In the genomic region with DNA sequence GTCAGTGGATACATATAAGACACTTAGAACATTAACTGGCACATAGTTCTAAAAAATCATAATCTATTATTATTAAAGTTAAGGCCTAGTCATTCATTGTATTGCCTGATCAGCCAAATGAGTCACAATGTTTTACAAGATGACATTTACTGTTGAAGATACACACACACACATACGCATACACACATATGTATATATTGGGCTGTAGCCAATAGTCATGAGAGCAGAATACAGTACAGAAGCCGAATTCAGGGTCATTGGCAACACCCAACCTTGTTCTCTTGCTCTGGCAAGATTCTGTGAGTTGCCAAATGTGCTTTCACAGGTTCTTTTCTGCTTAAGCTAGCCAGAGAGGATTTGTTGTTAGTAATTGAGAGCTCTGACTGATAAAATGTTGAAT, we compare ENCODE assay signal across 19 cellular contexts.
DNase-seq lines count a peak whose midpoint lies in the region; ATAC-seq, FAIRE-seq and TF ChIP-seq lines count a peak whose summit lies in the region.
"Had no signal": no experiment of that assay in that cellular context is flagged by ENCODE, and none has a peak within 500 bp of the region (broad histone marks: within the 10 kb centered on the region; RNA-seq: fewer than 3 reads in every experiment).

No MANE protein-coding gene starts in this region.

- H3K4me3 ChIP-seq in PC-3 (ENCODE audit: low read length) (no peak overlapping the region), fibroblast of villous mesenchyme (ENCODE audit: low read depth, low read length) (no peak overlapping the region)
- H3K4me3 ChIP-seq: HAP-1 had no signal

- H3K9me3 ChIP-seq in PC-3 (ENCODE audit: low read length): no peaks in the 10 kb centered on the region
- H3K9me3 ChIP-seq: BE2C, HAP-1 had no signal

- H2AFZ ChIP-seq in PC-3 (ENCODE audit: low read length): no peak overlapping the region

- H3F3A ChIP-seq in PC-3 (ENCODE audit: low read length, unreplicated experiment): no peaks in the 10 kb centered on the region

- ATAC-seq in PC-3: peak; percentile 68
- ATAC-seq: HepG2 had no signal

- H3K79me2 ChIP-seq in PC-3 (ENCODE audit: low read length): no peaks in the 10 kb centered on the region

- no peak for DNase-seq in GM12892 (ENCODE audit: insufficient read length)
- DNase-seq in PC-3: peak; percentile 72
- DNase-seq in fibroblast of villous mesenchyme (ENCODE audit: low read depth): peak; percentile 1
- DNase-seq in NCI-H2107 (lab: John Stamatoyannopoulos, UW): no peak
- DNase-seq in activated CD4-positive, CD25-positive, alpha-beta regulatory T cell (lab: John Stamatoyannopoulos, UW): no peak
- DNase-seq in HK-2 (ENCODE audit: unreplicated experiment): no peak
- DNase-seq: ACHN; BE2C; C1 segment of cervical spinal cord; CD4-positive, CD25-positive, alpha-beta regulatory T cell; CD8-positive, alpha-beta memory T cell; COR-L47; DMS 273 treated with DMSO at 0.1 percent for 48 hours; KBM-7 had no signal

- TF ChIP-seq POLR2A in GM12892 (IDR thresholded peaks at IDR 0.05; ENCODE audit: low read depth, low read length): no peak

- TF ChIP-seq CTCF in PC-3 (conservative IDR thresholded peaks at IDR 0.05; ENCODE audit: low read depth, low read length): no peak
- no peak for TF ChIP-seq CTCF in fibroblast of villous mesenchyme (IDR thresholded peaks at IDR 0.05; ENCODE audit: insufficient read depth, low read depth, low read length)

- H3K36me3 ChIP-seq in PC-3 (ENCODE audit: low read depth, low read length): no peaks in the 10 kb centered on the region
- H3K36me3 ChIP-seq: BE2C, HAP-1 had no signal

- no TSS peak for BruUV-seq in PC-3 (replicated peaks; lab: Mats Ljungman, UMichigan)

- H4K20me1 ChIP-seq in PC-3 (ENCODE audit: low read length): no peaks in the 10 kb centered on the region

- H3K4me2 ChIP-seq in PC-3 (ENCODE audit: low read length): peak overlapping the region; percentile 37; the same call in 1 of the 2 replicates

- H3K27me3 ChIP-seq in PC-3 (ENCODE audit: low read length): no peaks in the 10 kb centered on the region
- H3K27me3 ChIP-seq: BE2C had no signal

- peak; percentile 51 for FAIRE-seq in GM12892 (lab: Jason Lieb, UNC)
- FAIRE-seq: A204.1, G401.6, GM12891, HepG2 had no signal

- POLR2A ChIA-PET in PC-3 (lab: Charles Lee; ENCODE audit: unreplicated experiment): interaction anchor here (0.6 kb wide), 1 partner anchor 187 kb away, joined by 3 read pairs; no protein-coding TSS in a partner anchor

- H3K27ac ChIP-seq in PC-3 (ENCODE audit: low read length): 0 out of 2 replicates have a peak overlapping the region, but pooled peaks have one; percentile 6

- H3K9ac ChIP-seq in PC-3 (ENCODE audit: low read length): no peak overlapping the region

- CTCF ChIA-PET in PC-3 (lab: Charles Lee): no interaction called here

- H3K9me2 ChIP-seq in PC-3 (replicated peaks; ENCODE audit: low read length): no peaks in the 10 kb centered on the region

- intact Hi-C loops in PC-3 (cut with micrococcal nuclease): loop anchor here (10.0 kb wide), 1 partner anchor 175 kb away; no protein-coding TSS in a partner anchor

- H3K4me1 ChIP-seq in PC-3 (ENCODE audit: insufficient read depth, low read length): peaks cover 17% of the 10 kb centered on the region
- H3K4me1 ChIP-seq: BE2C, HAP-1 had no signal

Comparison
In these comparisons a context has a peak if more than half of its experiments do, and no peak if none do; other contexts are left out.
1. DNase-seq: peak in PC-3 (single experiment) and fibroblast of villous mesenchyme (single experiment); none in GM12892 (single experiment), NCI-H2107 (single experiment), activated CD4-positive, CD25-positive, alpha-beta regulatory T cell (0 of 4) and HK-2 (single experiment).